Comparison of ENCODE assay signal across 16 cellular contexts in genomic region chr15:66939016-66939415, GRCh38.
A peak's percentile ranks its signal among the peaks of the same experiment; 100 is the strongest.
DNase-seq lines count a peak whose midpoint lies in the region; ATAC-seq, FAIRE-seq and TF ChIP-seq lines count a peak whose summit lies in the region.
"Had no signal": no experiment of that assay in that cellular context is flagged by ENCODE, and none has a peak within 500 bp of the region (broad histone marks: within the 10 kb centered on the region; RNA-seq: fewer than 3 reads in every experiment).

No MANE protein-coding gene starts in this region.

- intact Hi-C loops in K562 (cut with micrococcal nuclease) (no loop called here), posterior vena cava (cut with DNase I) (no loop called here)

- H3K4me2 ChIP-seq in A549 (no peak overlapping the region), K562 (ENCODE audit: insufficient read depth, low read length) (no peak overlapping the region)

- CTCF ChIA-PET in A549 (lab: Yijun Ruan, JAX), result interaction anchor here (0.6 to 10.6 kb wide), 5 partner anchors 5 to 616 kb away, joined by 3 to 128 read pairs (median 3); no protein-coding TSS in a partner anchor
- CTCF ChIA-PET in HEK293 (lab: Yijun Ruan, JAX), result interaction anchor here (0.5 to 2.3 kb wide), 4 partner anchors 8 to 1308 kb away, joined by 3 to 7 read pairs (median 4); no protein-coding TSS in a partner anchor
- CTCF ChIA-PET in K562 (lab: Yijun Ruan, JAX; ENCODE audit: low intra/inter-chr PET ratio), result no interaction called here

- ATAC-seq in A549, result no peak
- ATAC-seq in K562, result no peak

- no peak overlapping the region for H2AFZ ChIP-seq in K562 (ENCODE audit: low read depth, low read length)

- H3K27ac ChIP-seq in A549, result peak overlapping the region in 1 of 2 experiments; percentile 64; a peak in 2 of 6 replicates
- no peak overlapping the region for H3K27ac ChIP-seq in HEK293 (ENCODE audit: extremely low read depth, low read depth, low read length)
- no peak overlapping the region for H3K27ac ChIP-seq in K562 (ENCODE audit: extremely low read depth, low read depth, low read length)

- no peak for TF ChIP-seq CTCF in A549 (IDR thresholded peaks at IDR 0.05)
- no peak for TF ChIP-seq CTCF in HEK293 (tag by site-specific recombination; IDR thresholded peaks at IDR 0.05)
- no peak for TF ChIP-seq CTCF in K562 (IDR thresholded peaks at IDR 0.05 in 2 of 3, conservative IDR thresholded peaks at IDR 0.05 in 1 of 3; ENCODE audit: insufficient read depth in 2 of 3, low read depth in 1 of 3, low read length in 3 of 3)

- no peak for TF ChIP-seq EP300 in A549 (IDR thresholded peaks at IDR 0.05)
- TF ChIP-seq EP300 in K562 (IDR thresholded peaks at IDR 0.05; ENCODE audit: low read length), result no peak

- no peaks in the 10 kb centered on the region for H3K36me3 ChIP-seq in HEK293 (ENCODE audit: control insufficient read depth in 2 of 2, insufficient read depth in 1 of 2, low read length in 2 of 2)
- H3K36me3 ChIP-seq in K562 (ENCODE audit: control insufficient read depth, insufficient read depth, low read length), result no peaks in the 10 kb centered on the region
- H3K36me3 ChIP-seq: BE2C had no signal

- no peak for TF ChIP-seq RAD21 in A549 (conservative IDR thresholded peaks at IDR 0.05 in 1 of 2, IDR thresholded peaks at IDR 0.05 in 1 of 2)
- no peak for TF ChIP-seq RAD21 in K562 (CRISPR knock-in tag; conservative IDR thresholded peaks at IDR 0.05 in 1 of 2, IDR thresholded peaks at IDR 0.05 in 1 of 2)

- no peaks in the 10 kb centered on the region for H4K20me1 ChIP-seq in K562 (replicated peaks; ENCODE audit: control insufficient read depth, insufficient read depth, low read length)

- no peaks in the 10 kb centered on the region for H3K79me2 ChIP-seq in K562 (ENCODE audit: control insufficient read depth, insufficient read depth, low read length)

- H3K4me3 ChIP-seq in A549, result no peak overlapping the region
- no peak overlapping the region for H3K4me3 ChIP-seq in HEK293 (ENCODE audit: low read depth, low read length)
- H3K4me3 ChIP-seq in K562, result no peak overlapping the region

- H3K9me3 ChIP-seq in A549, result peaks cover 33% of the 10 kb centered on the region
- H3K9me3 ChIP-seq in HEK293 (ENCODE audit: control insufficient read depth, insufficient read depth, low read depth, low read length), result no peaks in the 10 kb centered on the region
- no peaks in the 10 kb centered on the region for H3K9me3 ChIP-seq in K562 (replicated peaks; ENCODE audit: control insufficient read depth, insufficient read depth, low read depth, low read length)
- H3K9me3 ChIP-seq: BE2C had no signal

- DNase-seq in A549 (ENCODE audit: low read depth in 1 of 2, low spot score in 1 of 2) (no peak), K562 (ENCODE audit: extremely low read depth in 1 of 4, low spot score in 3 of 4) (no peak), posterior vena cava (ENCODE audit: low spot score) (peak; percentile 18), NCI-H2081 treated with DMSO at 0.1 percent for 48 hours (lab: John Stamatoyannopoulos, UW) (no peak), RPMI8226 (no peak), kidney glomerular epithelial cell (lab: John Stamatoyannopoulos, UW) (no peak)
- DNase-seq: BE2C; CD8-positive, alpha-beta memory T cell; DND-41; GDM1; GOT3; H9 had no signal

- no peak overlapping the region for H3K9ac ChIP-seq in K562 (ENCODE audit: insufficient read depth in 1 of 2, low read depth in 2 of 2, low read length in 2 of 2)

- POLR2A ChIA-PET in A549 (lab: Yijun Ruan, JAX), result no interaction called here
- POLR2A ChIA-PET in HEK293 (lab: Yijun Ruan, JAX), result no interaction called here
- POLR2A ChIA-PET in K562 (lab: Yijun Ruan, JAX), result interaction anchor here (1.5 kb wide), 1 partner anchor 10 kb away, joined by 6 read pairs; no protein-coding TSS in a partner anchor

- H3K4me1 ChIP-seq in A549 (peaks cover 23% of the 10 kb centered on the region), HEK293 (ENCODE audit: control insufficient read depth, insufficient read depth, low read length) (no peaks in the 10 kb centered on the region), K562 (replicated peaks in 1 of 2; ENCODE audit: control insufficient read depth in 2 of 2, insufficient read depth in 2 of 2, low read length in 2 of 2) (peaks cover 0 to 10% of the 10 kb centered on the region in 2 experiments; a peak in 3 of 5 replicates)
- H3K4me1 ChIP-seq: BE2C had no signal

- FAIRE-seq in A549 (lab: Jason Lieb, UNC) (no peak), K562 (lab: Jason Lieb, UNC) (no peak)
- FAIRE-seq: A204.1, GM12892, GM19239 had no signal

- H3K9me1 ChIP-seq in K562 (ENCODE audit: control insufficient read depth, insufficient read depth, low read length), result no peaks in the 10 kb centered on the region

- TF ChIP-seq POLR2A in A549 (IDR thresholded peaks at IDR 0.05; ENCODE audit: low read length) (no peak), K562 (conservative IDR thresholded peaks at IDR 0.05) (no peak)

- in situ Hi-C loops in K562 (cut with MboI), result loop anchor here (10.0 kb wide), 1 partner anchor 896 kb away; no protein-coding TSS in a partner anchor

- BruUV-seq in K562 (replicated peaks; lab: Mats Ljungman, UMichigan), result no TSS peak

- H3K27me3 ChIP-seq in K562 (ENCODE audit: control insufficient read depth in 2 of 2, insufficient read depth in 2 of 2, low read length in 2 of 2), result peaks cover 0 to 14% of the 10 kb centered on the region in 2 experiments; a peak in 3 of 5 replicates
- H3K27me3 ChIP-seq: BE2C had no signal

- WGBS in A549 (ENCODE audit: missing lambda C conversion rate), result 93% methylated on average over 3 of the region's 3 CpGs
- WGBS in K562 (ENCODE audit: insufficient coverage, low coverage, missing lambda C conversion rate), result 13% methylated on average over 3 of the region's 3 CpGs

TF ChIP-seq in A549, 52 proteins besides CTCF, POLR2A, EP300 and RAD21:
- TF ChIP-seq E2F6 (IDR thresholded peaks at IDR 0.05; ENCODE audit: borderline replicate concordance, low read depth) (no peak), ZFP36 (IDR thresholded peaks at IDR 0.05; ENCODE audit: borderline replicate concordance, partially characterized antibody) (peak; percentile 50)
TF ChIP-seq in A549: peak in this region for 1.

TF ChIP-seq in HEK293, 187 proteins besides CTCF, POLR2A, EP300 and RAD21:
- TF ChIP-seq ZNF768 (tag by site-specific recombination; IDR thresholded peaks at IDR 0.05), result peak; percentile 89
- no peak for TF ChIP-seq ZNF248 (tag by site-specific recombination; IDR thresholded peaks at IDR 0.05)

TF ChIP-seq in K562, 482 proteins besides CTCF, POLR2A, EP300 and RAD21:
- TF ChIP-seq RBM25 (IDR thresholded peaks at IDR 0.05; ENCODE audit: low read depth, low read length, severe bottlenecking), result peak; percentile 93
- no peak for TF ChIP-seq ZNF717 (CRISPR knock-in tag; IDR thresholded peaks at IDR 0.05)
- TF ChIP-seq KDM1A (IDR thresholded peaks at IDR 0.05), result 0 out of 4 replicates have a peak, but pooled peaks of 1 of the 2 experiments have one; percentile 52
- TF ChIP-seq DPF2 (IDR thresholded peaks at IDR 0.05), result no peak
- TF ChIP-seq BCOR (IDR thresholded peaks at IDR 0.05), result peak; percentile 82
- 0 out of 4 replicates have a peak, but pooled peaks of 1 of the 2 experiments have one; percentile 24 for TF ChIP-seq RCOR1 (IDR thresholded peaks at IDR 0.05; ENCODE audit: borderline replicate concordance in 1 of 2, low read depth in 2 of 2, low read length in 2 of 2)
- 0 out of 2 replicates have a peak, but pooled peaks have one; percentile 51 for TF ChIP-seq SMARCA5 (IDR thresholded peaks at IDR 0.05)
- TF ChIP-seq E4F1 (CRISPR knock-in tag; IDR thresholded peaks at IDR 0.05; ENCODE audit: borderline replicate concordance), result no peak
- TF ChIP-seq ZFP36 (IDR thresholded peaks at IDR 0.05; ENCODE audit: low read depth, low read length, partially characterized antibody), result peak; percentile 69
TF ChIP-seq in K562: peak in this region for 6.
